In genomic region chr7:51013861-51014511, GRCh38 we compare ENCODE assay signal across 23 cellular contexts.
DNase-seq lines count a peak whose midpoint lies in the region; ATAC-seq and TF ChIP-seq lines count a peak whose summit lies in the region.
"Had no signal": no experiment of that assay in that cellular context is flagged by ENCODE, and none has a peak within 500 bp of the region (broad histone marks: within the 10 kb centered on the region; RNA-seq: fewer than 3 reads in every experiment).

No MANE protein-coding gene starts in this region.

- H4K20me1 ChIP-seq in osteoblast (ENCODE audit: insufficient read depth, low read length), result no peaks in the 10 kb centered on the region

- no peaks in the 10 kb centered on the region for H3K79me2 ChIP-seq in osteoblast (ENCODE audit: insufficient read depth, low read length)

- no peak for TF ChIP-seq CTCF in osteoblast (IDR thresholded peaks at IDR 0.05; ENCODE audit: extremely low read depth, low read depth, low read length)

- H2AFZ ChIP-seq in osteoblast (ENCODE audit: low read length), result no peak overlapping the region

- no peaks in the 10 kb centered on the region for H3K9me3 ChIP-seq in osteoblast (ENCODE audit: low read depth, low read length)
- H3K9me3 ChIP-seq: HAP-1, Peyer's patch had no signal

- H3K4me2 ChIP-seq in osteoblast (ENCODE audit: insufficient read depth, low read length), result no peak overlapping the region

- H3K27me3 ChIP-seq in H7 (ENCODE audit: control insufficient read depth, insufficient read depth, low read length) (no peaks in the 10 kb centered on the region), osteoblast (ENCODE audit: insufficient read depth, low read length) (no peaks in the 10 kb centered on the region)
- H3K27me3 ChIP-seq: Peyer's patch had no signal

- peak; percentile 28 for ATAC-seq in left colon
- no peak for ATAC-seq in HG02623 (IDR thresholded peaks at IDR 0.05; ENCODE audit: unreplicated experiment)
- ATAC-seq: CD8-positive, alpha-beta T cell had no signal

- no peaks in the 10 kb centered on the region for H3K36me3 ChIP-seq in H7 (replicated peaks; ENCODE audit: control insufficient read depth, insufficient read depth, low read length)
- no peaks in the 10 kb centered on the region for H3K36me3 ChIP-seq in osteoblast (ENCODE audit: insufficient read depth, low read length)
- H3K36me3 ChIP-seq: HAP-1, Peyer's patch had no signal

- intact Hi-C loops in left colon (cut with DNase I, micrococcal nuclease), result no loop called here

- peak; percentile 46 for DNase-seq in activated CD8-positive, alpha-beta memory T cell treated with anti-CD3 and anti-CD28 coated beads for 24 hours
- DNase-seq in activated CD8-positive, alpha-beta memory T cell treated with anti-CD3 and anti-CD28 coated beads, Interleukin-2, amount 50 U/mL, for 4 hours, result no peak
- DNase-seq in H7 (peak; percentile 35), left colon (no peak), osteoblast (ENCODE audit: insufficient read length, low spot score, missing footprints) (peak; percentile 21), NCI-H510A treated with DMSO at 0.1 percent for 48 hours (lab: John Stamatoyannopoulos, UW) (no peak)
- no peak for DNase-seq in effector CD8-positive, alpha-beta T cell (lab: John Stamatoyannopoulos, UW)
- DNase-seq: 8988T; C1 segment of cervical spinal cord; Calu3; CD8-positive, alpha-beta T cell; DMS153; KBM-7; MM.1S; NCI-H1048; NCI-H1436; NCI-H1930; NCI-H748 treated with DMSO at 0.1 percent for 48 hours; NK-92 treated with Interleukin-12 subunit alpha and Interleukin-12 subunit beta, amount 100 ng/mL, for 24 hours; Peyer's patch had no signal

- H3K4me1 ChIP-seq in osteoblast (ENCODE audit: insufficient read depth, low read length), result peaks cover 12% of the 10 kb centered on the region
- H3K4me1 ChIP-seq: HAP-1, Peyer's patch had no signal

- H3K27ac ChIP-seq in osteoblast (ENCODE audit: low read depth, low read length), result no peak overlapping the region
- H3K27ac ChIP-seq: HL-60, Peyer's patch had no signal

- H3K4me3 ChIP-seq in H7 (ENCODE audit: insufficient read depth, low read depth, low read length) (no peak overlapping the region), osteoblast (ENCODE audit: insufficient read depth, low read length) (no peak overlapping the region)
- H3K4me3 ChIP-seq: HAP-1, Peyer's patch had no signal

Comparison
In these comparisons a context has a peak if more than half of its experiments do, and no peak if none do; other contexts are left out.
1. DNase-seq: peak in activated CD8-positive, alpha-beta memory T cell treated with anti-CD3 and anti-CD28 coated beads for 24 hours (single experiment), H7 (single experiment) and osteoblast (single experiment); none in activated CD8-positive, alpha-beta memory T cell treated with anti-CD3 and anti-CD28 coated beads, Interleukin-2, amount 50 U/mL, for 4 hours (single experiment), left colon (0 of 2), effector CD8-positive, alpha-beta T cell (single experiment) and NCI-H510A treated with DMSO at 0.1 percent for 48 hours (single experiment).